18 cellular contexts compared by ENCODE assay signal in the genomic region with DNA sequence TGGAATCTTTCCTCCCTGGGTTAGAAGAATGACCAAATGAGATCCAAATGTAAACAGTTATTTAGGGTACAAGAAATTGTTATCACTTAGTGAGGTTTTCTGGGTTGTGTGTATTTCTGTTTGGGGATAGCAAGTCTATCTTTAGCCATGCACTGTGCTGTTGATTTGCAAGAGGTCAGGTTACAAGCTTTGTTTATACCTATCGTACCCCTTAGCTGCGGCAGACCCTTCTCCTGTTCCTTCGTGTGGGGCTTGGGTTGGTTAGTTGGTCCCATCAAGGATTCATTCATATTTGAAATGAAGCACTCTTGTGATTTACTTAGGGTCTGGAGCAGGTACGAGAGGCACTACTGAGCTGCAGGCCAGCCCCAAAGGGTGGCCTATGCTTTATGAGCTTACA.
A peak's percentile ranks its signal among the peaks of the same experiment; 100 is the strongest.
DNase-seq lines count a peak whose midpoint lies in the region; ATAC-seq and TF ChIP-seq lines count a peak whose summit lies in the region.
"Had no signal": no experiment of that assay in that cellular context is flagged by ENCODE, and none has a peak within 500 bp of the region (broad histone marks: within the 10 kb centered on the region; RNA-seq: fewer than 3 reads in every experiment).

No MANE protein-coding gene starts in this region.

- no peaks in the 10 kb centered on the region for H3K27me3 Mint-ChIP-seq in GM23338 (ENCODE audit: insufficient read depth, low read depth, poor library complexity)
- H3K27me3 Mint-ChIP-seq: B cell had no signal

- H3K27ac ChIP-seq in C4-2B, result peak overlapping the region; percentile 51
- H3K27ac ChIP-seq in GM23338 (ENCODE audit: low read depth), result no peak overlapping the region; the same call in 1 of the 2 replicates
- H3K27ac ChIP-seq: A549 had no signal

- no peaks in the 10 kb centered on the region for H3K36me3 ChIP-seq in GM23338 (ENCODE audit: insufficient read depth)
- H3K36me3 ChIP-seq: MG63 had no signal

- TF ChIP-seq CTCF in C4-2B (conservative IDR thresholded peaks at IDR 0.05) (no peak), GM23338 (conservative IDR thresholded peaks at IDR 0.05; ENCODE audit: low read depth in 2 of 2) (no peak)

- ATAC-seq in GM23338 (peak; percentile 81), GM18909 (IDR thresholded peaks at IDR 0.05; ENCODE audit: poor library complexity, unreplicated experiment) (no peak)
- ATAC-seq: A549 had no signal

- H3K27ac Mint-ChIP-seq in GM23338, result 0 out of 2 replicates have a peak overlapping the region, but pooled peaks have one; percentile 44
- H3K27ac Mint-ChIP-seq: B cell had no signal

- H3K4me3 ChIP-seq in GM23338, result no peak overlapping the region
- H3K4me3 ChIP-seq: A549, MG63 had no signal

- H3K4me1 Mint-ChIP-seq in GM23338, result peaks cover 13% of the 10 kb centered on the region; the same call in 2 of the 3 replicates
- H3K4me1 Mint-ChIP-seq: B cell; CD4-positive, CD25-positive, alpha-beta regulatory T cell had no signal

- no peaks in the 10 kb centered on the region for H3F3A ChIP-seq in GM23338 (replicated peaks; ENCODE audit: low read depth)

- no peak overlapping the region for H3K4me3 Mint-ChIP-seq in GM23338
- H3K4me3 Mint-ChIP-seq: B cell; CD4-positive, CD25-positive, alpha-beta regulatory T cell had no signal

- H4K20me1 ChIP-seq in GM23338 (replicated peaks; ENCODE audit: insufficient read depth), result no peaks in the 10 kb centered on the region; the same call in 1 of the 2 replicates

- H3K9me3 Mint-ChIP-seq in GM23338, result no peaks in the 10 kb centered on the region
- H3K9me3 Mint-ChIP-seq: CD4-positive, CD25-positive, alpha-beta regulatory T cell had no signal

- DNase-seq in GM23338 (ENCODE audit: low spot score) (peak; percentile 22), NCI-H526 treated with DMSO at 0.1 percent for 48 hours (lab: John Stamatoyannopoulos, UW) (peak; percentile 79), myocyte (ENCODE audit: low read depth) (peak; percentile 6), DMS153 treated with DMSO at 0.1 percent for 48 hours (lab: John Stamatoyannopoulos, UW; ENCODE audit: unreplicated experiment) (no peak), NCI-H1105 treated with DMSO at 0.1 percent for 48 hours (lab: John Stamatoyannopoulos, UW) (no peak), NCI-H524 (lab: John Stamatoyannopoulos, UW) (no peak)
- DNase-seq: CD4-positive, CD25-positive, alpha-beta regulatory T cell; MG63; NCI-H146; NCI-H2029; NCI-H774; NK-92 treated with Interleukin-12 subunit alpha and Interleukin-12 subunit beta, amount 100 ng/mL, for 24 hours; SIG-M5; SK-N-SH had no signal

- H3K27me3 ChIP-seq in GM23338 (ENCODE audit: insufficient read depth), result no peaks in the 10 kb centered on the region
- H3K27me3 ChIP-seq: MG63 had no signal

- no peaks in the 10 kb centered on the region for H3K36me3 Mint-ChIP-seq in GM23338 (ENCODE audit: low read depth)
- H3K36me3 Mint-ChIP-seq: CD4-positive, CD25-positive, alpha-beta regulatory T cell had no signal

- no peaks in the 10 kb centered on the region for H3K9me2 ChIP-seq in GM23338 (ENCODE audit: insufficient read depth)
- H3K9me2 ChIP-seq: SK-N-SH had no signal

- H3K79me2 ChIP-seq in GM23338 (replicated peaks; ENCODE audit: insufficient read depth), result no peaks in the 10 kb centered on the region

- peak overlapping the region; percentile 53; the same call in 1 of the 2 replicates for H3K4me2 ChIP-seq in GM23338
- H3K4me2 ChIP-seq: A549, SK-N-SH had no signal

- H2AFZ ChIP-seq in GM23338, result peak overlapping the region; percentile 66; the same call in 1 of the 2 replicates

- H3K4me1 ChIP-seq in GM23338 (ENCODE audit: insufficient read depth), result peaks cover 14% of the 10 kb centered on the region

TF ChIP-seq in GM23338, 12 proteins besides CTCF, POLR2A, EP300 and RAD21:
- no peak for TF ChIP-seq CREB1 (CRISPR knock-in tag; IDR thresholded peaks at IDR 0.05; ENCODE audit: low read depth)
- no peak for TF ChIP-seq ZNF114 (CRISPR knock-in tag; IDR thresholded peaks at IDR 0.05)
- TF ChIP-seq, protein P1, sequence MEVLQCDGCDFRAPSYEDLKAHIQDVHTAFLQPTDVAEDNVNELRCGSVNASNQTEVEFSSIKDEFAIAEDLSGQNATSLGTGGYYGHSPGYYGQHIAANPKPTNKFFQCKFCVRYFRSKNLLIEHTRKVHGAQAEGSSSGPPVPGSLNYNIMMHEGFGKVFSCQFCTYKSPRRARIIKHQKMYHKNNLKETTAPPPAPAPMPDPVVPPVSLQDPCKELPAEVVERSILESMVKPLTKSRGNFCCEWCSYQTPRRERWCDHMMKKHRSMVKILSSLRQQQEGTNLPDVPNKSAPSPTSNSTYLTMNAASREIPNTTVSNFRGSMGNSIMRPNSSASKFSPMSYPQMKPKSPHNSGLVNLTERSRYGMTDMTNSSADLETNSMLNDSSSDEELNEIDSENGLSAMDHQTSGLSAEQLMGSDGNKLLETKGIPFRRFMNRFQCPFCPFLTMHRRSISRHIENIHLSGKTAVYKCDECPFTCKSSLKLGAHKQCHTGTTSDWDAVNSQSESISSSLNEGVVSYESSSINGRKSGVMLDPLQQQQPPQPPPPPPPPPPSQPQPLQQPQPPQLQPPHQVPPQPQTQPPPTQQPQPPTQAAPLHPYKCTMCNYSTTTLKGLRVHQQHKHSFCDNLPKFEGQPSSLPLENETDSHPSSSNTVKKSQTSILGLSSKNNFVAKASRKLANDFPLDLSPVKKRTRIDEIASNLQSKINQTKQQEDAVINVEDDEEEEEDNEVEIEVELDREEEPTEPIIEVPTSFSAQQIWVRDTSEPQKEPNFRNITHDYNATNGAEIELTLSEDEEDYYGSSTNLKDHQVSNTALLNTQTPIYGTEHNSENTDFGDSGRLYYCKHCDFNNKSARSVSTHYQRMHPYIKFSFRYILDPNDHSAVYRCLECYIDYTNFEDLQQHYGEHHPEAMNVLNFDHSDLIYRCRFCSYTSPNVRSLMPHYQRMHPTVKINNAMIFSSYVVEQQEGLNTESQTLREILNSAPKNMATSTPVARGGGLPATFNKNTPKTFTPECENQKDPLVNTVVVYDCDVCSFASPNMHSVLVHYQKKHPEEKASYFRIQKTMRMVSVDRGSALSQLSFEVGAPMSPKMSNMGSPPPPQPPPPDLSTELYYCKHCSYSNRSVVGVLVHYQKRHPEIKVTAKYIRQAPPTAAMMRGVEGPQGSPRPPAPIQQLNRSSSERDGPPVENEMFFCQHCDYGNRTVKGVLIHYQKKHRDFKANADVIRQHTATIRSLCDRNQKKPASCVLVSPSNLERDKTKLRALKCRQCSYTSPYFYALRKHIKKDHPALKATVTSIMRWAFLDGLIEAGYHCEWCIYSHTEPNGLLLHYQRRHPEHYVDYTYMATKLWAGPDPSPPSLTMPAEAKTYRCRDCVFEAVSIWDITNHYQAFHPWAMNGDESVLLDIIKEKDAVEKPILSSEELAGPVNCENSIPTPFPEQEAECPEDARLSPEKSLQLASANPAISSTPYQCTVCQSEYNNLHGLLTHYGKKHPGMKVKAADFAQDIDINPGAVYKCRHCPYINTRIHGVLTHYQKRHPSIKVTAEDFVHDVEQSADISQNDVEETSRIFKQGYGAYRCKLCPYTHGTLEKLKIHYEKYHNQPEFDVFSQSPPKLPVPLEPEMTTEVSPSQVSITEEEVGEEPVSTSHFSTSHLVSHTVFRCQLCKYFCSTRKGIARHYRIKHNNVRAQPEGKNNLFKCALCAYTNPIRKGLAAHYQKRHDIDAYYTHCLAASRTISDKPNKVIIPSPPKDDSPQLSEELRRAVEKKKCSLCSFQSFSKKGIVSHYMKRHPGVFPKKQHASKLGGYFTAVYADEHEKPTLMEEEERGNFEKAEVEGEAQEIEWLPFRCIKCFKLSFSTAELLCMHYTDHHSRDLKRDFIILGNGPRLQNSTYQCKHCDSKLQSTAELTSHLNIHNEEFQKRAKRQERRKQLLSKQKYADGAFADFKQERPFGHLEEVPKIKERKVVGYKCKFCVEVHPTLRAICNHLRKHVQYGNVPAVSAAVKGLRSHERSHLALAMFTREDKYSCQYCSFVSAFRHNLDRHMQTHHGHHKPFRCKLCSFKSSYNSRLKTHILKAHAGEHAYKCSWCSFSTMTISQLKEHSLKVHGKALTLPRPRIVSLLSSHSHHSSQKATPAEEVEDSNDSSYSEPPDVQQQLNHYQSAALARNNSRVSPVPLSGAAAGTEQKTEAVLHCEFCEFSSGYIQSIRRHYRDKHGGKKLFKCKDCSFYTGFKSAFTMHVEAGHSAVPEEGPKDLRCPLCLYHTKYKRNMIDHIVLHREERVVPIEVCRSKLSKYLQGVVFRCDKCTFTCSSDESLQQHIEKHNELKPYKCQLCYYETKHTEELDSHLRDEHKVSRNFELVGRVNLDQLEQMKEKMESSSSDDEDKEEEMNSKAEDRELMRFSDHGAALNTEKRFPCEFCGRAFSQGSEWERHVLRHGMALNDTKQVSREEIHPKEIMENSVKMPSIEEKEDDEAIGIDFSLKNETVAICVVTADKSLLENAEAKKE (CRISPR knock-in tag; IDR thresholded peaks at IDR 0.05), result no peak
- TF ChIP-seq, protein P2, sequence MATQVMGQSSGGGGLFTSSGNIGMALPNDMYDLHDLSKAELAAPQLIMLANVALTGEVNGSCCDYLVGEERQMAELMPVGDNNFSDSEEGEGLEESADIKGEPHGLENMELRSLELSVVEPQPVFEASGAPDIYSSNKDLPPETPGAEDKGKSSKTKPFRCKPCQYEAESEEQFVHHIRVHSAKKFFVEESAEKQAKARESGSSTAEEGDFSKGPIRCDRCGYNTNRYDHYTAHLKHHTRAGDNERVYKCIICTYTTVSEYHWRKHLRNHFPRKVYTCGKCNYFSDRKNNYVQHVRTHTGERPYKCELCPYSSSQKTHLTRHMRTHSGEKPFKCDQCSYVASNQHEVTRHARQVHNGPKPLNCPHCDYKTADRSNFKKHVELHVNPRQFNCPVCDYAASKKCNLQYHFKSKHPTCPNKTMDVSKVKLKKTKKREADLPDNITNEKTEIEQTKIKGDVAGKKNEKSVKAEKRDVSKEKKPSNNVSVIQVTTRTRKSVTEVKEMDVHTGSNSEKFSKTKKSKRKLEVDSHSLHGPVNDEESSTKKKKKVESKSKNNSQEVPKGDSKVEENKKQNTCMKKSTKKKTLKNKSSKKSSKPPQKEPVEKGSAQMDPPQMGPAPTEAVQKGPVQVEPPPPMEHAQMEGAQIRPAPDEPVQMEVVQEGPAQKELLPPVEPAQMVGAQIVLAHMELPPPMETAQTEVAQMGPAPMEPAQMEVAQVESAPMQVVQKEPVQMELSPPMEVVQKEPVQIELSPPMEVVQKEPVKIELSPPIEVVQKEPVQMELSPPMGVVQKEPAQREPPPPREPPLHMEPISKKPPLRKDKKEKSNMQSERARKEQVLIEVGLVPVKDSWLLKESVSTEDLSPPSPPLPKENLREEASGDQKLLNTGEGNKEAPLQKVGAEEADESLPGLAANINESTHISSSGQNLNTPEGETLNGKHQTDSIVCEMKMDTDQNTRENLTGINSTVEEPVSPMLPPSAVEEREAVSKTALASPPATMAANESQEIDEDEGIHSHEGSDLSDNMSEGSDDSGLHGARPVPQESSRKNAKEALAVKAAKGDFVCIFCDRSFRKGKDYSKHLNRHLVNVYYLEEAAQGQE (IDR thresholded peaks at IDR 0.05; ENCODE audit: unreplicated experiment), result no peak
- no peak for TF ChIP-seq NANOG (IDR thresholded peaks at IDR 0.05; ENCODE audit: borderline replicate concordance)
- TF ChIP-seq POLR2AphosphoS5 (IDR thresholded peaks at IDR 0.05; ENCODE audit: low read depth), result no peak
TF ChIP-seq in GM23338: peak in this region for 0.

Comparison
In these comparisons a context has a peak if more than half of its experiments do, and no peak if none do; other contexts are left out.
1. DNase-seq: peak in GM23338 (single experiment), NCI-H526 treated with DMSO at 0.1 percent for 48 hours (single experiment) and myocyte (single experiment); none in DMS153 treated with DMSO at 0.1 percent for 48 hours (single experiment), NCI-H1105 treated with DMSO at 0.1 percent for 48 hours (single experiment) and NCI-H524 (0 of 2).